7 cellular contexts compared by ENCODE assay signal in genomic region chr5:1386274-1386717, GRCh38. TPM values are rescaled to one million over a fixed set of nuclear protein-coding genes. Genes with fewer than 3 reads are reported as not detected.
DNase-seq lines count a peak whose midpoint lies in the region; ATAC-seq and TF ChIP-seq lines count a peak whose summit lies in the region.

No MANE protein-coding gene starts in this region.

- H4K20me1 ChIP-seq in fibroblast of lung (ENCODE audit: control insufficient read depth, extremely low read depth, insufficient read depth, low read length): no peaks in the 10 kb centered on the region

- H3K36me3 ChIP-seq in fibroblast of lung (ENCODE audit: control insufficient read depth, insufficient read depth, low read length): no peaks in the 10 kb centered on the region

- H3K27me3 Mint-ChIP-seq in nephron (ENCODE audit: low read depth): peaks cover 78% of the 10 kb centered on the region

- H3K4me2 ChIP-seq in fibroblast of lung (ENCODE audit: extremely low read depth, insufficient read depth, low read length): peak overlapping the region; percentile 90

- no peaks in the 10 kb centered on the region for H3K9me3 ChIP-seq in fibroblast of lung (ENCODE audit: control insufficient read depth, insufficient read depth, low read depth, low read length)

- TF ChIP-seq CTCF in fibroblast of lung (conservative IDR thresholded peaks at IDR 0.05 in 1 of 2, IDR thresholded peaks at IDR 0.05 in 1 of 2; ENCODE audit: low read depth in 1 of 2, low read length in 2 of 2) (no peak), nephron (IDR thresholded peaks at IDR 0.05; ENCODE audit: unreplicated experiment in 3 of 3) (no peak)

- peaks cover 16% of the 10 kb centered on the region for H3K4me1 Mint-ChIP-seq in nephron

- peak overlapping the region; percentile 32 to 84 (median 83) for H3K27ac Mint-ChIP-seq in nephron

- DNase-seq in NCI-H2227 treated with DMSO at 0.1 percent for 48 hours (lab: John Stamatoyannopoulos, UW): peak; percentile 39
- peak; percentile 43 for DNase-seq in activated T-cell treated with anti-CD3 and anti-CD28 coated beads for 48 hours (ENCODE audit: low read depth)
- DNase-seq in fibroblast of lung (ENCODE audit: low read depth in 2 of 2): peak; percentile 7 to 21
- DNase-seq in stimulated activated naive CD8-positive, alpha-beta T cell treated with anti-CD3 and anti-CD28 coated beads, Interleukin-15, Interleukin-2, amounts not matched to agents 100 U/mL and 50 U/mL, for 24 hours: peak; percentile 54

- peak overlapping the region; percentile 89 to 90 (median 90) for H3K4me3 Mint-ChIP-seq in nephron

- H3K4me3 ChIP-seq in fibroblast of lung (replicated peaks in 1 of 4; ENCODE audit: control extremely low read depth in 1 of 4, insufficient read depth in 1 of 4, low read depth in 3 of 4, low read length in 4 of 4): peak overlapping the region; percentile 38 to 60 (median 49)

- H3K9me3 Mint-ChIP-seq in nephron: peaks cover 7% of the 10 kb centered on the region

- H3K27ac ChIP-seq in fibroblast of lung (ENCODE audit: insufficient read depth, low read length): no peak overlapping the region

- H3K79me2 ChIP-seq in fibroblast of lung (ENCODE audit: control insufficient read depth, insufficient read depth, low read length): no peaks in the 10 kb centered on the region

- H2AFZ ChIP-seq in fibroblast of lung (ENCODE audit: low read length): peak overlapping the region; percentile 59

- H3K9ac ChIP-seq in fibroblast of lung (ENCODE audit: insufficient read depth, low read length): peak overlapping the region; percentile 4

- peaks cover 17% of the 10 kb centered on the region for H3K27me3 ChIP-seq in fibroblast of lung (ENCODE audit: control insufficient read depth, insufficient read depth, low read length)

- no peaks in the 10 kb centered on the region for H3K4me1 ChIP-seq in fibroblast of lung (ENCODE audit: control insufficient read depth, extremely low read depth, insufficient read depth, low read length)

- ATAC-seq in GM18519 (IDR thresholded peaks at IDR 0.05; ENCODE audit: low FRiP score, unreplicated experiment) (peak; percentile 37), HG02938 (IDR thresholded peaks at IDR 0.05; ENCODE audit: unreplicated experiment) (peak; percentile 42)
- ATAC-seq in stimulated activated naive CD8-positive, alpha-beta T cell treated with anti-CD3 and anti-CD28 coated beads, Interleukin-15, Interleukin-2, amounts not matched to agents 100 U/mL and 50 U/mL, for 24 hours: peak; percentile 49

- H3K36me3 Mint-ChIP-seq in nephron (ENCODE audit: low read depth): no peaks in the 10 kb centered on the region

RNA-seq across cellular contexts. Expression of gene CLPTM1L, which starts 41.4 kb away (rescaled TPM):
- total RNA-seq in fibroblast of lung: 189 and 215 TPM in 2 replicates
- polyA plus RNA-seq in fibroblast of lung: 89.3 and 99.2 TPM in 2 replicates
- polyA plus RNA-seq in fibroblast of lung (2012): 57.3 and 69.6 TPM in 2 replicates
- 122 and 295 TPM in 2 replicates for polyA minus RNA-seq in fibroblast of lung (ENCODE audit: low replicate concordance)

RNA-seq across cellular contexts. Expression of gene SLC6A3, which starts 58.9 kb away (rescaled TPM):
- not detected in 2 replicates for total RNA-seq in fibroblast of lung
- not detected in 2 replicates for polyA plus RNA-seq in fibroblast of lung
- polyA plus RNA-seq in fibroblast of lung (2012): not detected in 2 replicates
- not detected in 2 replicates for polyA minus RNA-seq in fibroblast of lung (ENCODE audit: low replicate concordance)
